37 cellular contexts compared by ENCODE assay signal in the genomic region with DNA sequence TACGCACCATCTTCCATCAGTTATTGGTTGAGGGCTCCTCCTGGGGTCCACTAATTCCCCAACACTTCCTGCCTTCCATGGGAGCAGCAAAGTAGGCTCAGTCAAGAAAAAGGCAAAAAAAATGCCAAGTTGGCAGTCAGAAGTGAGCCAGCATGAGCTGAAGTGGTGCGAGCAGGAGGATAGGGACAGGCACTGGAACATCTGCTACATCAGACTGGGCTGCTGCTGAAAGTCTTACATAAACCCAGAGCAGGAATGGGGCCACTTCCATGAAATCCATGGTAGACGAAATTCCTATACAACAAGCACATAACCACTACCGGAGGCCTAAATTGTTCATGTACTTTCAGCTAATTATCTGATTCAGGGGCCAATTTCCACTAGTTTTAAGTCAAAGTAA. TPM values are rescaled to one million over a fixed set of nuclear protein-coding genes. Genes with fewer than 3 reads are reported as not detected.
"Had no signal": no experiment of that assay in that cellular context is flagged by ENCODE, and none has a peak within 500 bp of the region (broad histone marks: within the 10 kb centered on the region; RNA-seq: fewer than 3 reads in every experiment).

No MANE protein-coding gene starts in this region.

- DNase-seq: activated CD4-positive, alpha-beta memory T cell treated with anti-CD3 and anti-CD28 coated beads for 36 hours; activated CD4-positive, alpha-beta T cell treated with anti-CD3 and anti-CD28 coated beads for 36 hours; activated CD4-positive, alpha-beta T cell treated with anti-CD3 and anti-CD28 coated beads, Interleukin-2, amount 10 ng/mL, durations not matched to agents 24 days and 14 days; activated CD4-positive, CD25-positive, alpha-beta regulatory T cell; activated CD4-positive, CD25-positive, alpha-beta regulatory T cell treated with anti-CD3 and anti-CD28 coated beads, Interleukin-2, amount 50 U/mL, for 72 hours; activated CD8-positive, alpha-beta memory T cell treated with anti-CD3 and anti-CD28 coated beads, Interleukin-2, amount 10 ng/mL, durations not matched to agents 7 days and 5 days; activated CD8-positive, alpha-beta memory T cell treated with anti-CD3 and anti-CD28 coated beads, Interleukin-2, amount 50 U/mL, for 4 hours; activated CD8-positive, alpha-beta T cell treated with anti-CD3 and anti-CD28 coated beads, Interleukin-2, amount 10 ng/mL, durations not matched to agents 7 days and 5 days; activated effector memory CD4-positive, alpha-beta T cell treated with anti-CD3 and anti-CD28 coated beads, Interleukin-2, amount 50 U/mL, for 16 hours; activated naive CD4-positive, alpha-beta T cell; activated naive CD4-positive, alpha-beta T cell treated with anti-CD3 and anti-CD28 coated beads, Interleukin-2, amount 50 U/mL, for 16 hours; activated T-cell treated with anti-CD3 and anti-CD28 coated beads, Interleukin-2, amount 50 U/mL, for 1 hour; activated T-cell treated with anti-CD3 and anti-CD28 coated beads, Interleukin-2, amount 50 U/mL, for 48 hours; amniotic stem cell; aorta; body of pancreas; central memory CD4-positive, alpha-beta T cell; cerebellar nuclear complex; colonic mucosa; effector memory CD4-positive, alpha-beta T cell; erythroblast; foreskin keratinocyte; gastrocnemius medialis; glutamatergic neuron; heart left ventricle; T-helper 1 cell; T-helper 17 cell; T1000 had no signal

- H3K9me3 Mint-ChIP-seq: activated CD4-positive, alpha-beta T cell treated with anti-CD3 and anti-CD28 coated beads, Interleukin-2, amount 10 ng/mL, durations not matched to agents 24 days and 14 days; activated T-helper 1 cell treated with anti-CD3 and anti-CD28 coated beads, Interleukin-12 subunit alpha, Interleukin-12 subunit beta, Interleukin-2, Interleukin-4 antibody, amounts not matched to agents 30 ng/mL and 10 ng/mL and 1 ng/mL, durations not matched to agents 14 hours and 24 hours and 36 hours; activated T-helper 2 cell treated with anti-CD3 and anti-CD28 coated beads, Interferon-gamma antibody, Interleukin-2, Interleukin-4, amounts not matched to agents 10 μg/mL and 5 μg/mL and 100 μg/mL, durations not matched to agents 14 hours and 24 hours and 36 hours; T-helper 2 cell treated with Interferon-gamma antibody and Interleukin-4, amounts not matched to agents 5 μg/mL and 100 μg/mL, for 36 hours had no signal

- H3K27me3 Mint-ChIP-seq: activated CD4-positive, alpha-beta T cell treated with anti-CD3 and anti-CD28 coated beads, Interleukin-2, amount 10 ng/mL, durations not matched to agents 24 days and 14 days had no signal

- H3K36me3 ChIP-seq: breast epithelium, cardiac muscle cell, colonic mucosa, esophagus muscularis mucosa, gastrocnemius medialis, heart left ventricle had no signal

- H3K4me1 ChIP-seq: body of pancreas, breast epithelium, colonic mucosa, esophagus muscularis mucosa, foreskin keratinocyte, gastrocnemius medialis, heart left ventricle had no signal

- H3K4me1 Mint-ChIP-seq: activated CD4-positive, alpha-beta T cell treated with anti-CD3 and anti-CD28 coated beads for 36 hours; activated CD4-positive, alpha-beta T cell treated with anti-CD3 and anti-CD28 coated beads, Interleukin-2, amount 10 ng/mL, durations not matched to agents 24 days and 14 days; activated CD8-positive, alpha-beta memory T cell treated with anti-CD3 and anti-CD28 coated beads, Interleukin-2, amount 10 ng/mL, durations not matched to agents 7 days and 5 days; T-helper 17 cell had no signal

- H3K9me3 ChIP-seq: body of pancreas, breast epithelium, colonic mucosa, esophagus muscularis mucosa, gastrocnemius medialis, heart left ventricle had no signal

- H3K27me3 ChIP-seq: body of pancreas, breast epithelium, colonic mucosa, esophagus muscularis mucosa, foreskin keratinocyte, gastrocnemius medialis had no signal

- H3K36me3 Mint-ChIP-seq: activated CD4-positive, alpha-beta memory T cell treated with anti-CD3 and anti-CD28 coated beads for 36 hours; activated CD8-positive, alpha-beta memory T cell treated with anti-CD3 and anti-CD28 coated beads, Interleukin-2, amount 10 ng/mL, durations not matched to agents 7 days and 5 days; activated naive CD8-positive, alpha-beta T cell had no signal

- H3K27ac Mint-ChIP-seq: activated CD4-positive, alpha-beta memory T cell treated with anti-CD3 and anti-CD28 coated beads for 36 hours; activated CD4-positive, alpha-beta T cell treated with anti-CD3 and anti-CD28 coated beads for 36 hours; activated CD4-positive, alpha-beta T cell treated with anti-CD3 and anti-CD28 coated beads, Interleukin-2, amount 10 ng/mL, durations not matched to agents 24 days and 14 days; activated CD8-positive, alpha-beta memory T cell treated with anti-CD3 and anti-CD28 coated beads, Interleukin-2, amount 10 ng/mL, durations not matched to agents 7 days and 5 days; activated CD8-positive, alpha-beta T cell treated with anti-CD3 and anti-CD28 coated beads, Interleukin-2, amount 10 ng/mL, durations not matched to agents 7 days and 5 days; activated naive CD8-positive, alpha-beta T cell; activated T-helper 1 cell treated with anti-CD3 and anti-CD28 coated beads, Interleukin-12 subunit alpha, Interleukin-12 subunit beta, Interleukin-2, Interleukin-4 antibody, amounts not matched to agents 30 ng/mL and 10 ng/mL and 1 ng/mL, durations not matched to agents 14 hours and 24 hours and 36 hours; activated T-helper 2 cell treated with anti-CD3 and anti-CD28 coated beads, Interferon-gamma antibody, Interleukin-2, Interleukin-4, amounts not matched to agents 10 μg/mL and 5 μg/mL and 100 μg/mL, durations not matched to agents 14 hours and 24 hours and 36 hours; T-helper 17 cell; T-helper 2 cell treated with Interferon-gamma antibody and Interleukin-4, amounts not matched to agents 5 μg/mL and 100 μg/mL, for 36 hours had no signal

- H3K4me3 Mint-ChIP-seq: activated CD4-positive, alpha-beta memory T cell treated with anti-CD3 and anti-CD28 coated beads for 36 hours; activated CD4-positive, alpha-beta T cell treated with anti-CD3 and anti-CD28 coated beads for 36 hours; activated CD4-positive, alpha-beta T cell treated with anti-CD3 and anti-CD28 coated beads, Interleukin-2, amount 10 ng/mL, durations not matched to agents 24 days and 14 days; activated CD8-positive, alpha-beta memory T cell treated with anti-CD3 and anti-CD28 coated beads, Interleukin-2, amount 10 ng/mL, durations not matched to agents 7 days and 5 days; activated CD8-positive, alpha-beta T cell treated with anti-CD3 and anti-CD28 coated beads, Interleukin-2, amount 10 ng/mL, durations not matched to agents 7 days and 5 days; activated naive CD8-positive, alpha-beta T cell; activated T-helper 1 cell treated with anti-CD3 and anti-CD28 coated beads, Interleukin-12 subunit alpha, Interleukin-12 subunit beta, Interleukin-2, Interleukin-4 antibody, amounts not matched to agents 30 ng/mL and 10 ng/mL and 1 ng/mL, durations not matched to agents 14 hours and 24 hours and 36 hours; T-helper 17 cell; T-helper 2 cell treated with Interferon-gamma antibody and Interleukin-4, amounts not matched to agents 5 μg/mL and 100 μg/mL, for 36 hours had no signal

- H3K27ac ChIP-seq: body of pancreas, breast epithelium, cardiac muscle cell, colonic mucosa, esophagus muscularis mucosa, foreskin keratinocyte, gastrocnemius medialis, heart left ventricle had no signal

- ATAC-seq: activated CD4-positive, alpha-beta T cell treated with anti-CD3 and anti-CD28 coated beads for 36 hours; activated CD8-positive, alpha-beta memory T cell treated with anti-CD3 and anti-CD28 coated beads, Interleukin-2, amount 10 ng/mL, durations not matched to agents 7 days and 5 days; activated CD8-positive, alpha-beta T cell treated with anti-CD3 and anti-CD28 coated beads, Interleukin-2, amount 10 ng/mL, durations not matched to agents 7 days and 5 days; body of pancreas; foreskin keratinocyte; gastrocnemius medialis; heart left ventricle; T-helper 17 cell had no signal

- H3K4me3 ChIP-seq: body of pancreas, breast epithelium, cardiac muscle cell, colonic mucosa, esophagus muscularis mucosa, gastrocnemius medialis, heart left ventricle had no signal

RNA-seq across cellular contexts. Expression of a gene that starts 17.1 kb away (rescaled TPM):
- total RNA-seq: activated CD4-positive, alpha-beta memory T cell treated with anti-CD3 and anti-CD28 coated beads for 36 hours; activated CD4-positive, alpha-beta T cell treated with anti-CD3 and anti-CD28 coated beads for 36 hours; activated CD4-positive, alpha-beta T cell treated with anti-CD3 and anti-CD28 coated beads, Interleukin-2, amount 10 ng/mL, durations not matched to agents 24 days and 14 days; activated CD8-positive, alpha-beta memory T cell treated with anti-CD3 and anti-CD28 coated beads for 36 hours; activated CD8-positive, alpha-beta memory T cell treated with anti-CD3 and anti-CD28 coated beads, Interleukin-2, amount 10 ng/mL, durations not matched to agents 7 days and 5 days; activated CD8-positive, alpha-beta T cell treated with anti-CD3 and anti-CD28 coated beads, Interleukin-2, amount 10 ng/mL, durations not matched to agents 7 days and 5 days; activated T-helper 1 cell treated with anti-CD3 and anti-CD28 coated beads, Interleukin-12 subunit alpha, Interleukin-12 subunit beta, Interleukin-2, Interleukin-4 antibody, amounts not matched to agents 30 ng/mL and 10 ng/mL and 1 ng/mL, durations not matched to agents 14 hours and 24 hours and 36 hours; activated T-helper 2 cell treated with anti-CD3 and anti-CD28 coated beads, Interferon-gamma antibody, Interleukin-2, Interleukin-4, amounts not matched to agents 10 μg/mL and 5 μg/mL and 100 μg/mL, durations not matched to agents 14 hours and 24 hours and 36 hours; aorta; cardiac muscle cell; dermis microvascular lymphatic vessel endothelial cell; gastrocnemius medialis; T-helper 17 cell had no signal
- polyA plus RNA-seq: aorta, cardiac muscle cell had no signal
